20 cellular contexts compared by ENCODE assay signal in the genomic region with DNA sequence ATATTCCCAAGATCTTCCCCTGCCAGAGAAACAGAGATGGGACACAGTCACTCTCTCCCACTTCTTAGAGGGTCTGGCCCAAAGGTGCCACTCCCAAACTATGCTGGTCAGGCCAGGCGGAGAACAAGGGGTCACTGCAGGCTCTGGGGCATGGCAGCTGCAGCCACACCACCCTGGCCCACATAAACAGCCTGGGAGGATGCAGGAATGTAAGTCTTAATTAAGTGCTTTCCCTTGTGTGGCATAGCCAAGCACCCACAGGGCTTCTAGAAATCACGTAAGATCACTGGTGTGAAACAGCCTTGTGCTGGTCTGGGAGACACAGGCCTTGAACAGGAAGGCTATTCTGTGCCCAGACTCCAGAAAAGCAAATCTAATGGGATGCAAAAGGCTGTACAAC. TPM values are rescaled to one million over a fixed set of nuclear protein-coding genes. Genes with fewer than 3 reads are reported as not detected.
"Had no signal": no experiment of that assay in that cellular context is flagged by ENCODE, and none has a peak within 500 bp of the region (broad histone marks: within the 10 kb centered on the region; RNA-seq: fewer than 3 reads in every experiment).

No MANE protein-coding gene starts in this region.

- H3K4me3 Mint-ChIP-seq: activated B cell treated with CpG ODN at 0.5 μM for 24 hours; activated CD8-positive, alpha-beta memory T cell treated with anti-CD3 and anti-CD28 coated beads, Interleukin-2, amount 10 ng/mL, durations not matched to agents 7 days and 5 days; activated naive CD8-positive, alpha-beta T cell; activated T-cell treated with anti-CD3 and anti-CD28 coated beads, Interleukin-2, amount 50 U/mL, for 4 hours; stimulated activated memory B cell treated with anti-CD40 and anti-IgM and Interleukin-4, amounts not matched to agents 10 μg/mL and 1 μg/mL and 100 μg/mL, for 72 hours; T-helper 17 cell had no signal

- H3K27me3 Mint-ChIP-seq: activated B cell treated with CpG ODN at 0.5 μM for 24 hours; activated naive CD8-positive, alpha-beta T cell; stimulated activated memory B cell treated with anti-CD40 and anti-IgM and Interleukin-4, amounts not matched to agents 10 μg/mL and 1 μg/mL and 100 μg/mL, for 72 hours had no signal

- H3K4me1 ChIP-seq: spleen, tibial nerve had no signal

- H3K27ac Mint-ChIP-seq: activated B cell treated with CpG ODN at 0.5 μM for 24 hours; activated CD8-positive, alpha-beta memory T cell treated with anti-CD3 and anti-CD28 coated beads, Interleukin-2, amount 10 ng/mL, durations not matched to agents 7 days and 5 days; activated naive CD8-positive, alpha-beta T cell; stimulated activated memory B cell treated with anti-CD40 and anti-IgM and Interleukin-4, amounts not matched to agents 10 μg/mL and 1 μg/mL and 100 μg/mL, for 72 hours; T-helper 17 cell had no signal

- H3K27me3 ChIP-seq: esophagus muscularis mucosa, right atrium auricular region, tibial nerve had no signal

- H3K27ac ChIP-seq: esophagus muscularis mucosa, right atrium auricular region, spleen, tibial nerve had no signal

- H3K4me3 ChIP-seq: esophagus muscularis mucosa, right atrium auricular region, spleen, tibial nerve had no signal

- ATAC-seq: activated CD8-positive, alpha-beta memory T cell treated with anti-CD3 and anti-CD28 coated beads, Interleukin-2, amount 10 ng/mL, durations not matched to agents 7 days and 5 days; left ventricle myocardium superior; stimulated activated memory B cell treated with anti-CD40 and anti-IgM and Interleukin-4, amounts not matched to agents 10 μg/mL and 1 μg/mL and 100 μg/mL, for 72 hours; T-helper 17 cell had no signal

- FAIRE-seq: bronchial epithelial cell, TTC549 had no signal

- DNase-seq: activated B cell treated with CpG ODN at 0.5 μM for 24 hours; activated CD8-positive, alpha-beta memory T cell treated with anti-CD3 and anti-CD28 coated beads, Interleukin-2, amount 10 ng/mL, durations not matched to agents 7 days and 5 days; activated gamma-delta T cell; activated T-cell treated with anti-CD3 and anti-CD28 coated beads, Interleukin-2, amount 50 U/mL, for 4 hours; amygdala; foreskin fibroblast; head of caudate nucleus; left ventricle myocardium superior; mesendoderm; spleen; stimulated activated CD4-positive, alpha-beta T cell treated with anti-CD3 and anti-CD28 coated beads, Interleukin-1b, Interleukin-23, amount 100 ng/mL, for 48 hours; T-helper 17 cell had no signal

- H3K4me1 Mint-ChIP-seq: activated B cell treated with CpG ODN at 0.5 μM for 24 hours; stimulated activated memory B cell treated with anti-CD40 and anti-IgM and Interleukin-4, amounts not matched to agents 10 μg/mL and 1 μg/mL and 100 μg/mL, for 72 hours; T-helper 17 cell had no signal

- H3K9me3 Mint-ChIP-seq: activated B cell treated with CpG ODN at 0.5 μM for 24 hours; activated T-cell treated with anti-CD3 and anti-CD28 coated beads, Interleukin-2, amount 50 U/mL, for 4 hours; stimulated activated memory B cell treated with anti-CD40 and anti-IgM and Interleukin-4, amounts not matched to agents 10 μg/mL and 1 μg/mL and 100 μg/mL, for 72 hours had no signal

- H3K36me3 ChIP-seq: esophagus muscularis mucosa, right atrium auricular region, spleen, tibial nerve had no signal

- H3K36me3 Mint-ChIP-seq: activated CD8-positive, alpha-beta memory T cell treated with anti-CD3 and anti-CD28 coated beads, Interleukin-2, amount 10 ng/mL, durations not matched to agents 7 days and 5 days; activated naive CD8-positive, alpha-beta T cell; stimulated activated memory B cell treated with anti-CD40 and anti-IgM and Interleukin-4, amounts not matched to agents 10 μg/mL and 1 μg/mL and 100 μg/mL, for 72 hours had no signal

- H3K9me3 ChIP-seq: esophagus muscularis mucosa, right atrium auricular region, spleen, tibial nerve had no signal

RNA-seq across cellular contexts. Expression of a gene that starts 31.5 kb away (rescaled TPM):
- total RNA-seq: activated B cell treated with CpG ODN at 0.5 μM for 24 hours; activated CD8-positive, alpha-beta memory T cell treated with anti-CD3 and anti-CD28 coated beads, Interleukin-2, amount 10 ng/mL, durations not matched to agents 7 days and 5 days; activated T-cell treated with anti-CD3 and anti-CD28 coated beads, Interleukin-2, amount 50 U/mL, for 4 hours; bronchial epithelial cell; esophagus muscularis mucosa; left ventricle myocardium superior; right atrium auricular region; spleen; T-helper 17 cell had no signal
- polyA plus RNA-seq: neural cell, spleen had no signal
